Comparison of ENCODE assay signal across 15 cellular contexts in the genomic region with DNA sequence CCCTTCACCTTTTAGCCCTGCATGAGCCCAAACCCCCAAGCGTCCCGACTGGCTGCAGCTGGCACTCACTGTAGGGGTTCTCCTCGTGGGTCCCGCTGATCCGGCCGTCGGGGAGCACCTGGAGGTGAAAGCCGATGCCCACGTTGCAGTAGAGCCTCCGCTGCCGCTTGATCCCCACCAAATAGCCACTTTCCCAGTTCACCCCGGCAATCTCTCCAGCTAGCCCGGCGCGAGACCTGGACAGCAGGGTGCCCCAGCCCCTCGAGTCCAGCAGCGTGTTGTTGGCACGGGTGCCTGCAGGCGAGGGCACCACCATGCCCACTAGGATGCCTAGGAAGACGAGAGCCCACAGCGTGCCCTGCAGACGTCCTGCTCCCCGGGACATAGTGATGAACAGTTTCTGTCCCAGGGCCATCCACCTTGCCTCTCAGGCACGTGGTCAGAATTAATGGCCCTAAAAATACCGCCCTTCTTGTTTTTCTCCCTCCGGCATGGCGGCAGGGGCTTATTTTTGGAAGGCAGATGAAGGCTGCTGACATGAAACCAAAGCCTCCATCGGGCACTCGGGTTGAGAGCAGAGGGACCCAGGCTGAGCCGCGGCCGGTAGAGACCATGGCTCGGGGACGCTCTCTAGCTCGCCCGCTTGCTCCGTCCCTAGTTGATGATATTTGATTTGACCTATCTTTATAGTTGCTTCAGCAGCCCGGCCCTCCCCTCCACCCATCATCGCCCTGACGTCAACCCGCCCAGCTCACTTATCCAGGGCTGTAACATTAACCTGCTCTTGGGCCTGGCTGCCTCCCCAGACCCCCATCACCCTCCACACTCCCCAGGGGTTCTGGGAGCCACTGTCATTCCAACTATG. TPM values are rescaled to one million over a fixed set of nuclear protein-coding genes. Genes with fewer than 3 reads are reported as not detected.
"Had no signal": no experiment of that assay in that cellular context is flagged by ENCODE, and none has a peak within 500 bp of the region (broad histone marks: within the 10 kb centered on the region; RNA-seq: fewer than 3 reads in every experiment).

A gene with protein sequence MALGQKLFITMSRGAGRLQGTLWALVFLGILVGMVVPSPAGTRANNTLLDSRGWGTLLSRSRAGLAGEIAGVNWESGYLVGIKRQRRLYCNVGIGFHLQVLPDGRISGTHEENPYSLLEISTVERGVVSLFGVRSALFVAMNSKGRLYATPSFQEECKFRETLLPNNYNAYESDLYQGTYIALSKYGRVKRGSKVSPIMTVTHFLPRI (minus strand): TSS at position 660 of the 865 bp plus-strand sequence. CDS start 245 bp downstream, at position 415.

- ATAC-seq: activated naive CD8-positive, alpha-beta T cell treated with anti-CD3 and anti-CD28 coated beads, Interleukin-2, amount 50 U/mL, for 24 hours; lower lobe of right lung; natural killer cell had no signal

- H3K27me3 Mint-ChIP-seq: activated naive CD8-positive, alpha-beta T cell treated with anti-CD3 and anti-CD28 coated beads, Interleukin-2, amount 50 U/mL, for 24 hours had no signal

- H3K27ac Mint-ChIP-seq: activated B cell treated with CpG ODN at 0.5 μM for 24 hours; activated CD4-positive, alpha-beta T cell treated with anti-CD3 and anti-CD28 coated beads, Interleukin-2, amount 10 ng/mL, durations not matched to agents 24 days and 14 days; activated naive CD8-positive, alpha-beta T cell treated with anti-CD3 and anti-CD28 coated beads, Interleukin-2, amount 50 U/mL, for 24 hours; natural killer cell had no signal

- DNase-seq: activated B cell treated with CpG ODN at 0.5 μM for 24 hours; activated CD4-positive, alpha-beta T cell treated with anti-CD3 and anti-CD28 coated beads, Interleukin-2, amount 10 ng/mL, durations not matched to agents 24 days and 14 days; activated naive CD8-positive, alpha-beta T cell treated with anti-CD3 and anti-CD28 coated beads, Interleukin-2, amount 50 U/mL, for 24 hours; hippocampal formation; kidney glomerular epithelial cell; lower lobe of right lung; natural killer cell; stimulated activated CD4-positive, alpha-beta T cell treated with anti-CD3 and anti-CD28 coated beads, Interleukin-4, amount 100 ng/mL, for 4 hours; stomach; T-helper 2 cell had no signal

- H3K36me3 ChIP-seq: cardiac muscle cell, lower lobe of right lung, stomach, vagina had no signal

- H3K36me3 Mint-ChIP-seq: natural killer cell had no signal

- H3K4me3 Mint-ChIP-seq: activated B cell treated with CpG ODN at 0.5 μM for 24 hours; activated CD4-positive, alpha-beta T cell treated with anti-CD3 and anti-CD28 coated beads, Interleukin-2, amount 10 ng/mL, durations not matched to agents 24 days and 14 days; activated naive CD8-positive, alpha-beta T cell treated with anti-CD3 and anti-CD28 coated beads, Interleukin-2, amount 50 U/mL, for 24 hours; natural killer cell had no signal

- H3K4me3 ChIP-seq: cardiac muscle cell, lower lobe of right lung, stomach, vagina had no signal

- H3K4me1 Mint-ChIP-seq: activated B cell treated with CpG ODN at 0.5 μM for 24 hours; activated CD4-positive, alpha-beta T cell treated with anti-CD3 and anti-CD28 coated beads, Interleukin-2, amount 10 ng/mL, durations not matched to agents 24 days and 14 days; activated naive CD8-positive, alpha-beta T cell treated with anti-CD3 and anti-CD28 coated beads, Interleukin-2, amount 50 U/mL, for 24 hours; natural killer cell had no signal

- H3K4me1 ChIP-seq: lower lobe of right lung, stomach, vagina had no signal

- H3K9me3 ChIP-seq: lower lobe of right lung, stomach, vagina had no signal

- H3K27ac ChIP-seq: cardiac muscle cell, lower lobe of right lung, stomach, vagina had no signal

- H3K27me3 ChIP-seq: cardiac muscle cell, vagina had no signal

- H3K9me3 Mint-ChIP-seq: activated B cell treated with CpG ODN at 0.5 μM for 24 hours; activated CD4-positive, alpha-beta T cell treated with anti-CD3 and anti-CD28 coated beads, Interleukin-2, amount 10 ng/mL, durations not matched to agents 24 days and 14 days; activated naive CD8-positive, alpha-beta T cell treated with anti-CD3 and anti-CD28 coated beads, Interleukin-2, amount 50 U/mL, for 24 hours; natural killer cell had no signal

RNA-seq across cellular contexts. Expression of the gene that starts here (rescaled TPM):
- total RNA-seq: activated B cell treated with CpG ODN at 0.5 μM for 24 hours; activated CD4-positive, alpha-beta T cell treated with anti-CD3 and anti-CD28 coated beads, Interleukin-2, amount 10 ng/mL, durations not matched to agents 24 days and 14 days; astrocyte; cardiac muscle cell; lower lobe of right lung; natural killer cell; omental fat pad; stomach; vagina had no signal
- polyA plus RNA-seq: cardiac muscle cell, stomach, thymus had no signal
